ENCODE assay signal across 18 cellular contexts in the genomic region with DNA sequence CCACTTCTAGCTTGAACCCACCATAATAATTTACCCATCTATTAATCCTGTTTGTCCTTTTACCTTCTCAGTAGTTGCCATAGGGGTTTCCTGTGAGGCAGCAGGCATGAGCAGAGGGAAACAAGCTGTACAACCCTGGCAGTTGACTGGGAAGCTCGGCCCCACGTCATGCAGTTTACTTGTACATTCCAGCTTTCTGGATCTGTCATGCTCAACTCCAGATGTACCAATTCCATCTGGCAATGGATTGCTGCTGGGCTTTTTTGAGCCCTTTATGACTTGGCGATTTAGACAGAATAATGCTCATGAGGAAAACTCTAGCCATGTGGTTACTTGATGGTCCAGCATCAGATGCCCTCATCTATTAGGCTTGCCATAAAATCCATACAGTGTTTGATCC.
DNase-seq lines count a peak whose midpoint lies in the region; ATAC-seq and TF ChIP-seq lines count a peak whose summit lies in the region.
"Had no signal": no experiment of that assay in that cellular context is flagged by ENCODE, and none has a peak within 500 bp of the region (broad histone marks: within the 10 kb centered on the region; RNA-seq: fewer than 3 reads in every experiment).

No MANE protein-coding gene starts in this region.

- peaks cover 2% of the 10 kb centered on the region for H3K36me3 Mint-ChIP-seq in chondrocyte (ENCODE audit: low read depth)

- no peak overlapping the region for H3K4me3 ChIP-seq in HFF-Myc (replicated peaks; ENCODE audit: low read depth, low read length)
- H3K4me3 ChIP-seq in fibroblast of villous mesenchyme (ENCODE audit: low read depth, low read length): no peak overlapping the region
- H3K4me3 ChIP-seq: HAP-1, K562 had no signal

- H3K4me3 Mint-ChIP-seq in chondrocyte (ENCODE audit: unreplicated experiment): no peak overlapping the region
- H3K4me3 Mint-ChIP-seq: CD4-positive, alpha-beta T cell had no signal

- DNase-seq in AG20443 (ENCODE audit: low spot score) (peak; percentile 65), HFF-Myc (ENCODE audit: extremely low read depth, low read depth) (peak; percentile 37), fibroblast of villous mesenchyme (ENCODE audit: low read depth) (peak; percentile 54), NCI-H510A treated with DMSO at 0.1 percent for 48 hours (lab: John Stamatoyannopoulos, UW) (no peak), cortex of kidney (lab: John Stamatoyannopoulos, UW) (no peak), chondrocyte (ENCODE audit: low spot score) (no peak)
- DNase-seq: BE2C; Caco-2; CD4-positive, alpha-beta T cell; NCI-H1092 treated with DMSO at 0.1 percent for 48 hours; NCI-H146; NCI-H2029 treated with DMSO at 0.1 percent for 48 hours; NCI-H2171 treated with DMSO at 0.1 percent for 48 hours; NCI-H446 had no signal

- no peaks in the 10 kb centered on the region for H3K27me3 Mint-ChIP-seq in chondrocyte (ENCODE audit: low read depth)
- H3K27me3 Mint-ChIP-seq: CD4-positive, alpha-beta T cell had no signal

- peaks cover 4% of the 10 kb centered on the region for H3K4me1 Mint-ChIP-seq in chondrocyte (ENCODE audit: low read depth)

- H3K9me3 Mint-ChIP-seq in chondrocyte (ENCODE audit: low read depth): no peaks in the 10 kb centered on the region
- H3K9me3 Mint-ChIP-seq: CD4-positive, alpha-beta T cell had no signal

- no peak overlapping the region for H3K27ac Mint-ChIP-seq in chondrocyte (ENCODE audit: unreplicated experiment)
- H3K27ac Mint-ChIP-seq: CD4-positive, alpha-beta T cell had no signal

- TF ChIP-seq CTCF in HFF-Myc (IDR thresholded peaks at IDR 0.05; ENCODE audit: low read depth, low read length, missing control alignments) (no peak), fibroblast of villous mesenchyme (IDR thresholded peaks at IDR 0.05; ENCODE audit: insufficient read depth, low read depth, low read length) (no peak), chondrocyte (IDR thresholded peaks at IDR 0.05) (no peak)

- no peak for ATAC-seq in HG03571 (IDR thresholded peaks at IDR 0.05; ENCODE audit: unreplicated experiment)
- ATAC-seq: K562, Right ventricle myocardium inferior had no signal

Comparison
In these comparisons a context has a peak if more than half of its experiments do, and no peak if none do; other contexts are left out.
1. DNase-seq: peak in AG20443 (single experiment), HFF-Myc (single experiment) and fibroblast of villous mesenchyme (single experiment); none in NCI-H510A treated with DMSO at 0.1 percent for 48 hours (single experiment), cortex of kidney (single experiment) and chondrocyte (single experiment).